In genomic region chr1:181140891-181141290, GRCh38 we compare ENCODE assay signal across 1 cellular context.
TF ChIP-seq lines count a peak whose summit lies in the region.

No MANE protein-coding gene starts in this region.

TF ChIP-seq in K562, 482 proteins besides CTCF, POLR2A, EP300 and RAD21:
- peak; percentile 32 for TF ChIP-seq CTBP1 (IDR thresholded peaks at IDR 0.05; ENCODE audit: borderline replicate concordance)
- TF ChIP-seq ZNF217 (CRISPR knock-in tag; IDR thresholded peaks at IDR 0.05), result no peak
- 0 out of 2 replicates have a peak, but pooled peaks have one; percentile 15 for TF ChIP-seq CBFA2T3 (IDR thresholded peaks at IDR 0.05)
- no peak for TF ChIP-seq SUPT5H (IDR thresholded peaks at IDR 0.05)
- peak; percentile 34; the same call in 1 of the 2 replicates for TF ChIP-seq MECOM (CRISPR knock-in tag; IDR thresholded peaks at IDR 0.05)
- no peak for TF ChIP-seq ZNF584 (CRISPR knock-in tag; IDR thresholded peaks at IDR 0.05; ENCODE audit: low read depth)
- no peak for TF ChIP-seq DNMT1 (IDR thresholded peaks at IDR 0.05)
- TF ChIP-seq RCOR1 (IDR thresholded peaks at IDR 0.05; ENCODE audit: borderline replicate concordance in 1 of 2, low read depth in 2 of 2, low read length in 2 of 2), result 0 out of 4 replicates have a peak, but pooled peaks of 1 of the 2 experiments have one; percentile 3
- no peak for TF ChIP-seq ZNF766 (CRISPR knock-in tag; conservative IDR thresholded peaks at IDR 0.05)
